9 cellular contexts compared by ENCODE assay signal in genomic region chr10:114103286-114103685, GRCh38. TPM values are rescaled to one million over a fixed set of nuclear protein-coding genes. Genes with fewer than 3 reads are reported as not detected.
DNase-seq lines count a peak whose midpoint lies in the region; ATAC-seq and TF ChIP-seq lines count a peak whose summit lies in the region.
"Had no signal": no experiment of that assay in that cellular context is flagged by ENCODE, and none has a peak within 500 bp of the region (broad histone marks: within the 10 kb centered on the region; RNA-seq: fewer than 3 reads in every experiment).

No MANE protein-coding gene starts in this region.

- H3K36me3 ChIP-seq in CD4-positive, alpha-beta memory T cell (ENCODE audit: insufficient read depth, low read length): no peaks in the 10 kb centered on the region
- H3K36me3 ChIP-seq in adipocyte (ENCODE audit: control insufficient read depth, insufficient read depth, low read length, severe bottlenecking): no peaks in the 10 kb centered on the region
- no peaks in the 10 kb centered on the region for H3K36me3 ChIP-seq in spleen

- H3K9me3 Mint-ChIP-seq in CD4-positive, alpha-beta memory T cell: no peaks in the 10 kb centered on the region
- H3K9me3 Mint-ChIP-seq in endothelial cell (ENCODE audit: unreplicated experiment): no peaks in the 10 kb centered on the region
- H3K9me3 Mint-ChIP-seq: naive thymus-derived CD8-positive, alpha-beta T cell had no signal

- peaks cover 20 to 31% (median 23%) of the 10 kb centered on the region in 4 donors for H3K4me1 Mint-ChIP-seq in CD4-positive, alpha-beta memory T cell
- peaks cover 18% of the 10 kb centered on the region for H3K4me1 Mint-ChIP-seq in endothelial cell (ENCODE audit: unreplicated experiment)

- no peak overlapping the region for H3K4me3 ChIP-seq in CD4-positive, alpha-beta memory T cell (ENCODE audit: low read length in 2 of 2)
- no peak overlapping the region for H3K4me3 ChIP-seq in adipocyte (ENCODE audit: low read length)
- no peak overlapping the region for H3K4me3 ChIP-seq in spleen
- no peak overlapping the region for H3K4me3 ChIP-seq in lower leg skin (ENCODE audit: low read depth, poor library complexity, severe bottlenecking)

- peak in 4 of 5 donors; percentile 26 to 41 (median 33) for DNase-seq in CD4-positive, alpha-beta memory T cell
- DNase-seq in NCI-H146 (lab: John Stamatoyannopoulos, UW): peak; percentile 67
- DNase-seq in adipocyte (ENCODE audit: low read depth): peak; percentile 85
- no peak for DNase-seq in left ventricle myocardium superior
- no peak for DNase-seq in spleen
- DNase-seq in lower leg skin (ENCODE audit: low spot score in 2 of 2): no peak
- DNase-seq in endothelial cell (ENCODE audit: low spot score): no peak

- CTCF ChIA-PET in CD4-positive, alpha-beta memory T cell (lab: Charles Lee; ENCODE audit: partially characterized antibody): interaction anchor here (1.0 to 9.3 kb wide), 11 partner anchors 12 to 401 kb away, joined by 3 to 129 read pairs (median 5); no protein-coding TSS in a partner anchor

- TF ChIP-seq POLR2A in spleen (IDR thresholded peaks at IDR 0.05) (no peak), lower leg skin (IDR thresholded peaks at IDR 0.05) (no peak)

- H3K27me3 Mint-ChIP-seq in CD4-positive, alpha-beta memory T cell: peaks cover 19 to 27% of the 10 kb centered on the region in 2 donors
- peaks cover 9% of the 10 kb centered on the region for H3K27me3 Mint-ChIP-seq in endothelial cell (ENCODE audit: unreplicated experiment)

- no peak overlapping the region for H3K9ac ChIP-seq in adipocyte (ENCODE audit: low read length)

- WGBS in spleen, 5 donors: 19 to 24% (median 23%) methylated on average over 6 of the region's 6 CpGs
- 11 to 12% methylated on average over 6 of the region's 6 CpGs for WGBS in lower leg skin, 2 donors

- intact Hi-C loops in CD4-positive, alpha-beta memory T cell (cut with micrococcal nuclease): loop anchor here (1.0 to 5.0 kb wide), 3 partner anchors 231 to 424 kb away; partner anchors contain the start of gene CASP7
- intact Hi-C loops in left ventricle myocardium superior (cut with micrococcal nuclease): loop anchor here (5.0 kb wide), 1 partner anchor 306 kb away; no protein-coding TSS in a partner anchor
- intact Hi-C loops in spleen (cut with DNase I; ENCODE audit: low total_unique reads): loop anchor here (5.0 kb wide), 1 partner anchor 306 kb away; no protein-coding TSS in a partner anchor
- intact Hi-C loops in lower leg skin (cut with DNase I; ENCODE audit: low total_unique reads): loop anchor here (5.0 kb wide), 2 partner anchors 306 to 396 kb away; no protein-coding TSS in a partner anchor

- H3K27ac Mint-ChIP-seq in CD4-positive, alpha-beta memory T cell: no peak overlapping the region
- H3K27ac Mint-ChIP-seq in endothelial cell (ENCODE audit: unreplicated experiment): no peak overlapping the region
- H3K27ac Mint-ChIP-seq: naive thymus-derived CD8-positive, alpha-beta T cell had no signal

- H3K36me3 Mint-ChIP-seq in CD4-positive, alpha-beta memory T cell: no peaks in the 10 kb centered on the region
- no peaks in the 10 kb centered on the region for H3K36me3 Mint-ChIP-seq in endothelial cell (ENCODE audit: low read depth, unreplicated experiment)
- H3K36me3 Mint-ChIP-seq: naive thymus-derived CD8-positive, alpha-beta T cell had no signal

- no peaks in the 10 kb centered on the region for H3K9me3 ChIP-seq in CD4-positive, alpha-beta memory T cell (ENCODE audit: control insufficient read depth in 1 of 2, low read length in 2 of 2)
- H3K9me3 ChIP-seq in adipocyte (ENCODE audit: control insufficient read depth, low read length) (no peaks in the 10 kb centered on the region), spleen (no peaks in the 10 kb centered on the region)

- H3K4me3 Mint-ChIP-seq in CD4-positive, alpha-beta memory T cell: peak overlapping the region in 2 of 8 donors; percentile 38 to 48
- no peak overlapping the region for H3K4me3 Mint-ChIP-seq in endothelial cell (ENCODE audit: unreplicated experiment)

- peaks cover 12% of the 10 kb centered on the region for H3K27me3 ChIP-seq in CD4-positive, alpha-beta memory T cell (ENCODE audit: insufficient read depth, low read length)
- H3K27me3 ChIP-seq in adipocyte (replicated peaks; ENCODE audit: control insufficient read depth, insufficient read depth, low read length) (peaks cover 25% of the 10 kb centered on the region), spleen (replicated peaks in 1 of 7) (peaks cover 0 to 26% (median 10%) of the 10 kb centered on the region in 7 donors)

- H3K27ac ChIP-seq in CD4-positive, alpha-beta memory T cell (ENCODE audit: low read depth, low read length): no peak overlapping the region
- no peak overlapping the region for H3K27ac ChIP-seq in spleen

- peaks cover 15% of the 10 kb centered on the region for H3K4me1 ChIP-seq in CD4-positive, alpha-beta memory T cell (ENCODE audit: insufficient read depth, low read length)
- H3K4me1 ChIP-seq in adipocyte (ENCODE audit: control insufficient read depth, insufficient read depth, low read length) (peaks cover 5% of the 10 kb centered on the region), spleen (peaks cover 11 to 47% (median 32%) of the 10 kb centered on the region in 6 donors)

- ATAC-seq in GM19463 (IDR thresholded peaks at IDR 0.05; ENCODE audit: unreplicated experiment) (peak; percentile 49), left ventricle myocardium superior (peak; percentile 74)

- POLR2A ChIA-PET in CD4-positive, alpha-beta memory T cell (lab: Charles Lee; ENCODE audit: partially characterized antibody): no interaction called here

- TF ChIP-seq CTCF in spleen (IDR thresholded peaks at IDR 0.05 in 8 of 11, conservative IDR thresholded peaks at IDR 0.05 in 3 of 11) (peak in 10 of 11 experiments; percentile 21 to 74 (median 58)), lower leg skin (IDR thresholded peaks at IDR 0.05) (no peak), endothelial cell (IDR thresholded peaks at IDR 0.05; ENCODE audit: unreplicated experiment) (no peak)

RNA-seq across cellular contexts. Expression of gene ADRB1, which starts 59.6 kb away (rescaled TPM):
- not detected for total RNA-seq in CD4-positive, alpha-beta memory T cell
- not detected for polyA plus RNA-seq in CD4-positive, alpha-beta memory T cell
- total RNA-seq in left ventricle myocardium superior (77.8 TPM), spleen (1 to 10 TPM; 1.5 to 4.8 (median 3.0) TPM), lower leg skin (1 to 10 TPM in 1 of 4 donors, under 1 TPM in 3; 0.55 to 1.0 (median 0.82) TPM), endothelial cell (ENCODE audit: unreplicated experiment) (not detected)
- under 1 TPM; 0.47 to 0.83 (median 0.50) TPM for polyA plus RNA-seq in spleen
- total RNA-seq: naive thymus-derived CD8-positive, alpha-beta T cell had no signal

Comparison
In these comparisons a context has a peak if more than half of its experiments do, and no peak if none do; other contexts are left out.
1. DNase-seq: peak in CD4-positive, alpha-beta memory T cell (4 of 5), NCI-H146 (single experiment) and adipocyte (single experiment); none in left ventricle myocardium superior (single experiment), spleen (single experiment), lower leg skin (0 of 2) and endothelial cell (single experiment).
2. CTCF ChIP-seq: peak in spleen (10 of 11); none in lower leg skin (0 of 3) and endothelial cell (single experiment).
3. RNA of gene ADRB1, which starts 59.6 kb away (total RNA-seq): 77.8 TPM in left ventricle myocardium superior (single experiment); 1.5 to 4.8 TPM in spleen, 0.55 to 1.0 TPM in lower leg skin, not detected in CD4-positive, alpha-beta memory T cell and not detected in endothelial cell (single experiment); every median in the first group is over 10 times any median in the second.